15 cellular contexts compared by ENCODE assay signal in genomic region chr4:10020106-10020505, GRCh38. TPM values are rescaled to one million over a fixed set of nuclear protein-coding genes. Genes with fewer than 3 reads are reported as not detected.
DNase-seq lines count a peak whose midpoint lies in the region; ATAC-seq and TF ChIP-seq lines count a peak whose summit lies in the region.
"Had no signal": no experiment of that assay in that cellular context is flagged by ENCODE, and none has a peak within 500 bp of the region (broad histone marks: within the 10 kb centered on the region; RNA-seq: fewer than 3 reads in every experiment).

No MANE protein-coding gene starts in this region.

- peaks cover 2% of the 10 kb centered on the region for H3K36me3 Mint-ChIP-seq in CD8-positive, alpha-beta T cell
- H3K36me3 Mint-ChIP-seq in naive B cell: no peaks in the 10 kb centered on the region
- no peaks in the 10 kb centered on the region for H3K36me3 Mint-ChIP-seq in stimulated activated naive B cell treated with anti-CD40 and anti-IgM and Interleukin-4, amounts not matched to agents 10 μg/mL and 1 μg/mL and 100 μg/mL, for 72 hours

- H3K4me1 Mint-ChIP-seq in CD8-positive, alpha-beta T cell (ENCODE audit: low read depth): peaks cover 12% of the 10 kb centered on the region
- peaks cover 33 to 55% (median 41%) of the 10 kb centered on the region in 3 donors for H3K4me1 Mint-ChIP-seq in naive B cell
- H3K4me1 Mint-ChIP-seq in stimulated activated naive B cell treated with anti-CD40 and anti-IgM and Interleukin-4, amounts not matched to agents 10 μg/mL and 1 μg/mL and 100 μg/mL, for 72 hours: peaks cover 30 to 49% of the 10 kb centered on the region in 2 donors

- H4K20me1 ChIP-seq in BLaER1 (no peaks in the 10 kb centered on the region), mammary epithelial cell (ENCODE audit: insufficient read depth, low read length) (no peaks in the 10 kb centered on the region)

- H3K79me2 ChIP-seq in mammary epithelial cell (ENCODE audit: insufficient read depth, low read length): peaks cover 69% of the 10 kb centered on the region

- DNase-seq in CD8-positive, alpha-beta T cell: no peak
- DNase-seq in mammary epithelial cell: no peak
- DNase-seq in naive B cell: no peak
- no peak for DNase-seq in stimulated activated naive B cell treated with anti-CD40 and anti-IgM and Interleukin-4, amounts not matched to agents 10 μg/mL and 1 μg/mL and 100 μg/mL, for 72 hours
- no peak for DNase-seq in central memory CD4-positive, alpha-beta T cell
- DNase-seq in Ammon's horn (ENCODE audit: low spot score): no peak
- no peak for DNase-seq in dedifferentiated amniotic fluid mesenchymal stem cell (ENCODE audit: extremely low spot score)
- DNase-seq: activated CD4-positive, alpha-beta T cell treated with anti-CD3 and anti-CD28 coated beads for 1 hour; activated gamma-delta T cell; cortex of kidney; foreskin melanocyte; NCI-H1048; stimulated activated CD4-positive, alpha-beta T cell treated with anti-CD3 and anti-CD28 coated beads, Interleukin-4, amount 100 ng/mL, for 24 hours had no signal

- H3K4me3 Mint-ChIP-seq in CD8-positive, alpha-beta T cell: peak overlapping the region; percentile 6
- H3K4me3 Mint-ChIP-seq in naive B cell: peak overlapping the region in 6 of 8 donors; percentile 20 to 90 (median 68)
- no peak overlapping the region for H3K4me3 Mint-ChIP-seq in stimulated activated naive B cell treated with anti-CD40 and anti-IgM and Interleukin-4, amounts not matched to agents 10 μg/mL and 1 μg/mL and 100 μg/mL, for 72 hours

- POLR2A ChIA-PET in CD8-positive, alpha-beta T cell (lab: Charles Lee): interaction anchor here (1.5 to 2.2 kb wide), 2 partner anchors 76 to 97 kb away, joined by 4 to 6 read pairs; no protein-coding TSS in a partner anchor

- H3K27me3 ChIP-seq in BLaER1 (no peaks in the 10 kb centered on the region), mammary epithelial cell (ENCODE audit: insufficient read depth, low read length) (no peaks in the 10 kb centered on the region)
- H3K27me3 ChIP-seq in CD8-positive, alpha-beta T cell (ENCODE audit: insufficient read depth, low read length): no peaks in the 10 kb centered on the region
- H3K27me3 ChIP-seq: SJSA1 had no signal

- dilution Hi-C loops in mammary epithelial cell (cut with HindIII; ENCODE audit: low sequenced_read_pairs): no loop called here

- intact Hi-C loops in CD8-positive, alpha-beta T cell (cut with DNase I, micrococcal nuclease): no loop called here
- intact Hi-C loops in mammary epithelial cell (cut with micrococcal nuclease): no loop called here

- no peak overlapping the region for H3K4me3 ChIP-seq in BLaER1
- no peak overlapping the region for H3K4me3 ChIP-seq in CD8-positive, alpha-beta T cell (ENCODE audit: low read depth, low read length)
- H3K4me3 ChIP-seq in mammary epithelial cell (replicated peaks in 1 of 3; ENCODE audit: insufficient read depth in 1 of 3, low read depth in 2 of 3, low read length in 3 of 3): peak overlapping the region; percentile 61 to 88 (median 61)
- H3K4me3 ChIP-seq: SJSA1 had no signal

- H3K9me3 ChIP-seq in BLaER1 (no peaks in the 10 kb centered on the region), mammary epithelial cell (replicated peaks; ENCODE audit: insufficient read depth, low read length) (no peaks in the 10 kb centered on the region)
- no peaks in the 10 kb centered on the region for H3K9me3 ChIP-seq in CD8-positive, alpha-beta T cell (ENCODE audit: low read length)
- H3K9me3 ChIP-seq: SJSA1 had no signal

- no peaks in the 10 kb centered on the region for H3K9me3 Mint-ChIP-seq in CD8-positive, alpha-beta T cell
- H3K9me3 Mint-ChIP-seq in naive B cell: no peaks in the 10 kb centered on the region
- H3K9me3 Mint-ChIP-seq in stimulated activated naive B cell treated with anti-CD40 and anti-IgM and Interleukin-4, amounts not matched to agents 10 μg/mL and 1 μg/mL and 100 μg/mL, for 72 hours: no peaks in the 10 kb centered on the region

- no peak for ATAC-seq in CD8-positive, alpha-beta T cell
- ATAC-seq in naive B cell (ENCODE audit: low read depth in 2 of 2): no peak
- ATAC-seq in stimulated activated naive B cell treated with anti-CD40 and anti-IgM and Interleukin-4, amounts not matched to agents 10 μg/mL and 1 μg/mL and 100 μg/mL, for 72 hours (replicated peaks): no peak

- H3K36me3 ChIP-seq in BLaER1: no peaks in the 10 kb centered on the region
- H3K36me3 ChIP-seq in CD8-positive, alpha-beta T cell (ENCODE audit: insufficient read depth, low read length): no peaks in the 10 kb centered on the region
- H3K36me3 ChIP-seq in mammary epithelial cell (ENCODE audit: insufficient read depth, low read length): peaks cover 12% of the 10 kb centered on the region
- H3K36me3 ChIP-seq: SJSA1 had no signal

- H2AFZ ChIP-seq in mammary epithelial cell (ENCODE audit: low read depth, low read length): no peak overlapping the region

- peak overlapping the region; percentile 95 for H3K27ac Mint-ChIP-seq in CD8-positive, alpha-beta T cell
- peak overlapping the region in 4 of 6 donors; percentile 36 to 74 (median 66) for H3K27ac Mint-ChIP-seq in naive B cell
- no peak overlapping the region for H3K27ac Mint-ChIP-seq in stimulated activated naive B cell treated with anti-CD40 and anti-IgM and Interleukin-4, amounts not matched to agents 10 μg/mL and 1 μg/mL and 100 μg/mL, for 72 hours

- H3K4me1 ChIP-seq in BLaER1: peaks cover 81% of the 10 kb centered on the region
- H3K4me1 ChIP-seq in CD8-positive, alpha-beta T cell (ENCODE audit: insufficient read depth, low read length): peaks cover 11% of the 10 kb centered on the region
- H3K4me1 ChIP-seq in mammary epithelial cell (ENCODE audit: insufficient read depth, low read length): peaks cover 46% of the 10 kb centered on the region
- H3K4me1 ChIP-seq: SJSA1 had no signal

- WGBS in mammary epithelial cell (ENCODE audit: low coverage, missing lambda C conversion rate): 34% methylated on average over 2 of the region's 6 CpGs

- H3K9ac ChIP-seq in BLaER1 (no peak overlapping the region), mammary epithelial cell (ENCODE audit: insufficient read depth, low read length) (peak overlapping the region; percentile 86)

- no peaks in the 10 kb centered on the region for H3K27me3 Mint-ChIP-seq in CD8-positive, alpha-beta T cell (ENCODE audit: low read depth)
- no peaks in the 10 kb centered on the region for H3K27me3 Mint-ChIP-seq in naive B cell
- H3K27me3 Mint-ChIP-seq in stimulated activated naive B cell treated with anti-CD40 and anti-IgM and Interleukin-4, amounts not matched to agents 10 μg/mL and 1 μg/mL and 100 μg/mL, for 72 hours: no peaks in the 10 kb centered on the region

- no peak for TF ChIP-seq CTCF in CD8-positive, alpha-beta T cell (IDR thresholded peaks at IDR 0.05)
- no peak for TF ChIP-seq CTCF in mammary epithelial cell (conservative IDR thresholded peaks at IDR 0.05 in 1 of 2, IDR thresholded peaks at IDR 0.05 in 1 of 2; ENCODE audit: extremely low read depth in 1 of 2, insufficient read depth in 1 of 2, low read depth in 1 of 2, low read length in 2 of 2)

- in situ Hi-C loops in mammary epithelial cell (cut with MboI; ENCODE audit: low sequenced_read_pairs in 2 of 2): no loop called here

- CTCF ChIA-PET in CD8-positive, alpha-beta T cell (lab: Charles Lee): interaction anchor here (0.7 to 1.3 kb wide), 3 partner anchors 101 to 384 kb away, joined by 3 to 7 read pairs (median 3); no protein-coding TSS in a partner anchor
- CTCF ChIA-PET in mammary epithelial cell (lab: Charles Lee; ENCODE audit: low non-redundant PET): interaction anchor here (0.7 kb wide), 1 partner anchor 106 kb away, joined by 5 read pairs; no protein-coding TSS in a partner anchor

- H3K4me2 ChIP-seq in BLaER1 (peak overlapping the region; percentile 77), mammary epithelial cell (ENCODE audit: insufficient read depth, low read depth, low read length) (peak overlapping the region; percentile 85)

- no TSS peak for BruUV-seq in mammary epithelial cell (replicated peaks; lab: Mats Ljungman, UMichigan)

- H3K27ac ChIP-seq in BLaER1: no peak overlapping the region
- H3K27ac ChIP-seq in CD8-positive, alpha-beta T cell (ENCODE audit: low read depth, low read length): no peak overlapping the region
- peak overlapping the region; percentile 71 for H3K27ac ChIP-seq in mammary epithelial cell (ENCODE audit: insufficient read depth, low read depth, low read length)
- H3K27ac ChIP-seq: SJSA1 had no signal

RNA-seq across cellular contexts. Expression of gene SLC2A9, which starts 1.2 kb away (rescaled TPM):
- 1 to 10 TPM; 1.1 to 1.8 TPM for total RNA-seq in CD8-positive, alpha-beta T cell
- total RNA-seq in mammary epithelial cell: 100 to 1,000 TPM in 1 of 2 donors, 10 to 100 TPM in 1; 93.2 to 163 TPM
- polyA plus RNA-seq in mammary epithelial cell (65.5 TPM), naive B cell (ENCODE audit: low read depth in 6 of 6) (1 to 10 TPM in 3 of 6 donors, under 1 TPM in 2, not detected in 1; 0.52 to 1.4 (median 1.3) TPM)
- 83.8 TPM for polyA minus RNA-seq in mammary epithelial cell
- total RNA-seq: SJSA1 had no signal

Comparison
In these comparisons a context has a peak if more than half of its experiments do, and no peak if none do; other contexts are left out.
1. H3K4me3 ChIP-seq: peak in mammary epithelial cell (3 of 3); none in BLaER1 (single experiment) and CD8-positive, alpha-beta T cell (single experiment).
2. H3K4me3 Mint-ChIP-seq: peak in CD8-positive, alpha-beta T cell (single experiment) and naive B cell (6 of 8); none in stimulated activated naive B cell treated with anti-CD40 and anti-IgM and Interleukin-4, amounts not matched to agents 10 μg/mL and 1 μg/mL and 100 μg/mL, for 72 hours (0 of 2).
3. RNA of gene SLC2A9, which starts 1.2 kb away (total RNA-seq): 93.2 to 163 TPM in mammary epithelial cell; 1.1 to 1.8 TPM in CD8-positive, alpha-beta T cell; every median in the first group is over 10 times any median in the second.